In genomic region chr9:96061293-96061987, GRCh38 we compare ENCODE assay signal across 8 cellular contexts.
DNase-seq lines count a peak whose midpoint lies in the region; ATAC-seq and TF ChIP-seq lines count a peak whose summit lies in the region.

No MANE protein-coding gene starts in this region.

- in situ Hi-C loops in GM13977 (cut with MboI; ENCODE audit: low pct_unique_long_range_greater_than_20kb, low sequenced_read_pairs, unreplicated experiment): no loop called here

- peaks cover 2% of the 10 kb centered on the region for H3K9me3 Mint-ChIP-seq in activated naive CD8-positive, alpha-beta T cell treated with anti-CD3 and anti-CD28 coated beads, Interleukin-2, amount 10 ng/mL, durations not matched to agents 7 days and 5 days

- TF ChIP-seq CTCF in GM13977 (IDR thresholded peaks at IDR 0.05; ENCODE audit: extremely low read depth, insufficient read depth, missing control alignments) (peak; percentile 49), RWPE2 (IDR thresholded peaks at IDR 0.05; ENCODE audit: poor library complexity, severe bottlenecking) (no peak), spleen (IDR thresholded peaks at IDR 0.05 in 8 of 11, conservative IDR thresholded peaks at IDR 0.05 in 3 of 11) (peak in 8 of 11 experiments; percentile 23 to 58 (median 40))

- H3K4me3 ChIP-seq in ACC112 (ENCODE audit: low read depth, low read length): no peak overlapping the region
- no peak overlapping the region for H3K4me3 ChIP-seq in RWPE2 (ENCODE audit: severe bottlenecking)
- H3K4me3 ChIP-seq in right cardiac atrium (ENCODE audit: low read length): no peak overlapping the region
- H3K4me3 ChIP-seq in spleen: no peak overlapping the region

- no peak overlapping the region for H3K27ac ChIP-seq in ACC112 (ENCODE audit: low read depth, low read length)
- no peak overlapping the region for H3K27ac ChIP-seq in RWPE2 (ENCODE audit: poor library complexity, severe bottlenecking)
- H3K27ac ChIP-seq in right cardiac atrium (ENCODE audit: low read length): peak overlapping the region; percentile 20
- peak overlapping the region in 6 of 8 donors; percentile 19 to 76 (median 66) for H3K27ac ChIP-seq in spleen

- no peak for TF ChIP-seq POLR2A in spleen (IDR thresholded peaks at IDR 0.05)

- peak overlapping the region; percentile 1 for H2AFZ ChIP-seq in ACC112 (ENCODE audit: low read length, unreplicated experiment)

- H3K9me3 ChIP-seq in RWPE2 (ENCODE audit: severe bottlenecking) (no peaks in the 10 kb centered on the region), right cardiac atrium (ENCODE audit: control insufficient read depth, low read length) (no peaks in the 10 kb centered on the region), spleen (no peaks in the 10 kb centered on the region)

- H3K27ac Mint-ChIP-seq in activated naive CD8-positive, alpha-beta T cell treated with anti-CD3 and anti-CD28 coated beads, Interleukin-2, amount 10 ng/mL, durations not matched to agents 7 days and 5 days: no peak overlapping the region

- H3K4me1 Mint-ChIP-seq in activated naive CD8-positive, alpha-beta T cell treated with anti-CD3 and anti-CD28 coated beads, Interleukin-2, amount 10 ng/mL, durations not matched to agents 7 days and 5 days: peaks cover 4% of the 10 kb centered on the region

- H3K27me3 ChIP-seq in ACC112 (ENCODE audit: insufficient read depth, low read length): peaks cover 9% of the 10 kb centered on the region; the same call in 1 of the 2 replicates
- no peaks in the 10 kb centered on the region for H3K27me3 ChIP-seq in RWPE2 (ENCODE audit: insufficient read depth, poor library complexity, severe bottlenecking)
- no peaks in the 10 kb centered on the region for H3K27me3 ChIP-seq in right cardiac atrium (ENCODE audit: control insufficient read depth, insufficient read depth)
- no peaks in the 10 kb centered on the region for H3K27me3 ChIP-seq in spleen (replicated peaks in 1 of 7)

- intact Hi-C loops in right cardiac atrium (cut with DNase I): loop anchor here in 3 of 4 donors (5.0 to 10.0 kb wide), 2 partner anchors 153 to 334 kb away; no protein-coding TSS in a partner anchor
- intact Hi-C loops in spleen (cut with DNase I; ENCODE audit: low total_unique reads): no loop called here

- peaks cover 8% of the 10 kb centered on the region for H3K4me1 ChIP-seq in ACC112 (ENCODE audit: control insufficient read depth, insufficient read depth, low read length, unreplicated experiment)
- peaks cover 7% of the 10 kb centered on the region for H3K4me1 ChIP-seq in RWPE2 (ENCODE audit: insufficient read depth, poor library complexity, severe bottlenecking)
- peaks cover 3% of the 10 kb centered on the region for H3K4me1 ChIP-seq in right cardiac atrium (ENCODE audit: control insufficient read depth, insufficient read depth, low read length)
- H3K4me1 ChIP-seq in spleen: peaks cover 0 to 17% (median 10%) of the 10 kb centered on the region in 6 donors

- no peaks in the 10 kb centered on the region for H3K36me3 Mint-ChIP-seq in activated naive CD8-positive, alpha-beta T cell treated with anti-CD3 and anti-CD28 coated beads, Interleukin-2, amount 10 ng/mL, durations not matched to agents 7 days and 5 days

- peak; percentile 54 for DNase-seq in GM13977 (ENCODE audit: low spot score)
- no peak for DNase-seq in RWPE2 (ENCODE audit: low spot score)
- DNase-seq in activated naive CD8-positive, alpha-beta T cell treated with anti-CD3 and anti-CD28 coated beads, Interleukin-2, amount 10 ng/mL, durations not matched to agents 7 days and 5 days: peak; percentile 46
- DNase-seq in right cardiac atrium: peak; percentile 59 to 78 (median 65)
- DNase-seq in spleen: no peak

- 40% methylated on average over 10 of the region's 10 CpGs for WGBS in right cardiac atrium
- WGBS in spleen, 5 donors: 34 to 51% (median 38%) methylated on average over 10 of the region's 10 CpGs

- no peaks in the 10 kb centered on the region for H3K79me2 ChIP-seq in ACC112 (ENCODE audit: control insufficient read depth, insufficient read depth, low read length, unreplicated experiment)

- H3K4me3 Mint-ChIP-seq in activated naive CD8-positive, alpha-beta T cell treated with anti-CD3 and anti-CD28 coated beads, Interleukin-2, amount 10 ng/mL, durations not matched to agents 7 days and 5 days: no peak overlapping the region

- H3K36me3 ChIP-seq in ACC112 (ENCODE audit: insufficient read depth, low read length) (no peaks in the 10 kb centered on the region), RWPE2 (ENCODE audit: low read depth) (no peaks in the 10 kb centered on the region), spleen (no peaks in the 10 kb centered on the region)

- ATAC-seq in RWPE2 (ENCODE audit: low read depth): peak; percentile 80
- ATAC-seq in activated naive CD8-positive, alpha-beta T cell treated with anti-CD3 and anti-CD28 coated beads, Interleukin-2, amount 10 ng/mL, durations not matched to agents 7 days and 5 days (ENCODE audit: low read depth): peak; percentile 65
- peak; percentile 87 to 88 for ATAC-seq in right cardiac atrium
- ATAC-seq in HG03439 (IDR thresholded peaks at IDR 0.05; ENCODE audit: unreplicated experiment): no peak
- no peak for ATAC-seq in HG02870 (IDR thresholded peaks at IDR 0.05; ENCODE audit: unreplicated experiment)

- H3K27me3 Mint-ChIP-seq in activated naive CD8-positive, alpha-beta T cell treated with anti-CD3 and anti-CD28 coated beads, Interleukin-2, amount 10 ng/mL, durations not matched to agents 7 days and 5 days: no peaks in the 10 kb centered on the region

- POLR2A ChIA-PET in activated naive CD8-positive, alpha-beta T cell treated with anti-CD3 and anti-CD28 coated beads, Interleukin-2, amount 10 ng/mL, durations not matched to agents 7 days and 5 days (lab: Charles Lee): interaction anchor here (0.7 kb wide), 1 partner anchor 186 kb away, joined by 3 read pairs; the partner anchor contains the start of gene ERCC6L2

Comparison
In these comparisons a context has a peak if more than half of its experiments do, and no peak if none do; other contexts are left out.
1. H3K27ac ChIP-seq: peak in right cardiac atrium (single experiment) and spleen (6 of 8); none in ACC112 (single experiment) and RWPE2 (single experiment).
2. DNase-seq: peak in GM13977 (single experiment), activated naive CD8-positive, alpha-beta T cell treated with anti-CD3 and anti-CD28 coated beads, Interleukin-2, amount 10 ng/mL, durations not matched to agents 7 days and 5 days (single experiment) and right cardiac atrium (3 of 3); none in RWPE2 (single experiment) and spleen (single experiment).
3. ATAC-seq: peak in RWPE2 (single experiment), activated naive CD8-positive, alpha-beta T cell treated with anti-CD3 and anti-CD28 coated beads, Interleukin-2, amount 10 ng/mL, durations not matched to agents 7 days and 5 days (single experiment) and right cardiac atrium (2 of 2); none in HG03439 (single experiment) and HG02870 (single experiment).